ENCODE assay signal across 25 cellular contexts in genomic region chr13:60028021-60028420, GRCh38.
"Had no signal": no experiment of that assay in that cellular context is flagged by ENCODE, and none has a peak within 500 bp of the region (broad histone marks: within the 10 kb centered on the region; RNA-seq: fewer than 3 reads in every experiment).

No MANE protein-coding gene starts in this region.

- H3K27ac Mint-ChIP-seq: activated CD4-positive, alpha-beta T cell treated with anti-CD3 and anti-CD28 coated beads, Interleukin-2, amount 10 ng/mL, durations not matched to agents 7 days and 5 days; activated naive CD4-positive, alpha-beta T cell treated with anti-CD3 and anti-CD28 coated beads, Interleukin-2, amount 10 ng/mL, durations not matched to agents 7 days and 5 days; activated naive CD8-positive, alpha-beta T cell treated with anti-CD3 and anti-CD28 coated beads, Interleukin-2, amount 50 U/mL, for 24 hours; brain; endodermal cell; nephron had no signal

- H3K9me3 Mint-ChIP-seq: endodermal cell had no signal

- H3K4me1 Mint-ChIP-seq: activated CD4-positive, alpha-beta T cell treated with anti-CD3 and anti-CD28 coated beads, Interleukin-2, amount 10 ng/mL, durations not matched to agents 7 days and 5 days; activated naive CD8-positive, alpha-beta T cell treated with anti-CD3 and anti-CD28 coated beads, Interleukin-2, amount 50 U/mL, for 24 hours; brain; central memory CD8-positive, alpha-beta T cell; nephron had no signal

- DNase-seq: activated CD4-positive, alpha-beta T cell treated with anti-CD3 and anti-CD28 coated beads, Interleukin-2, amount 10 ng/mL, durations not matched to agents 7 days and 5 days; activated CD8-positive, alpha-beta memory T cell treated with anti-CD3 and anti-CD28 coated beads, Interleukin-2, amount 50 U/mL, for 4 hours; activated effector memory CD4-positive, alpha-beta T cell treated with Interleukin-2 at 50 U/mL for 16 hours; activated naive CD4-positive, alpha-beta T cell treated with anti-CD3 and anti-CD28 coated beads, Interleukin-2, amount 10 ng/mL, durations not matched to agents 7 days and 5 days; activated naive CD8-positive, alpha-beta T cell treated with anti-CD3 and anti-CD28 coated beads, Interleukin-2, amount 50 U/mL, for 24 hours; activated T-cell treated with anti-CD3 and anti-CD28 coated beads, Interleukin-2, amount 50 U/mL, for 4 hours; anterior cingulate cortex; colonic mucosa; endodermal cell; foreskin fibroblast; glutamatergic neuron; hippocampal formation; islet precursor cell; left colon; midbrain; occipital lobe; retina; stimulated activated CD4-positive, alpha-beta T cell treated with anti-CD3 and anti-CD28 coated beads, Interleukin-2, amount 100 ng/mL, for 24 hours; stimulated activated naive CD8-positive, alpha-beta T cell treated with anti-CD3 and anti-CD28 coated beads, Interleukin-15, Interleukin-2, amounts not matched to agents 100 U/mL and 50 U/mL, for 24 hours; substantia nigra; T-helper 9 cell; uterus had no signal

- H3K27me3 Mint-ChIP-seq: activated CD4-positive, alpha-beta T cell treated with anti-CD3 and anti-CD28 coated beads, Interleukin-2, amount 10 ng/mL, durations not matched to agents 7 days and 5 days; activated naive CD4-positive, alpha-beta T cell treated with anti-CD3 and anti-CD28 coated beads, Interleukin-2, amount 10 ng/mL, durations not matched to agents 7 days and 5 days; brain; central memory CD8-positive, alpha-beta T cell had no signal

- H3K4me3 Mint-ChIP-seq: activated CD4-positive, alpha-beta T cell treated with anti-CD3 and anti-CD28 coated beads, Interleukin-2, amount 10 ng/mL, durations not matched to agents 7 days and 5 days; activated naive CD4-positive, alpha-beta T cell treated with anti-CD3 and anti-CD28 coated beads, Interleukin-2, amount 10 ng/mL, durations not matched to agents 7 days and 5 days; activated naive CD8-positive, alpha-beta T cell treated with anti-CD3 and anti-CD28 coated beads, Interleukin-2, amount 50 U/mL, for 24 hours; activated T-cell treated with anti-CD3 and anti-CD28 coated beads, Interleukin-2, amount 50 U/mL, for 4 hours; brain; central memory CD8-positive, alpha-beta T cell; endodermal cell; nephron had no signal

- ATAC-seq: activated naive CD8-positive, alpha-beta T cell treated with anti-CD3 and anti-CD28 coated beads, Interleukin-2, amount 50 U/mL, for 24 hours; activated T-cell treated with anti-CD3 and anti-CD28 coated beads, Interleukin-2, amount 50 U/mL, for 4 hours; left colon; stimulated activated naive CD8-positive, alpha-beta T cell treated with anti-CD3 and anti-CD28 coated beads, Interleukin-15, Interleukin-2, amounts not matched to agents 100 U/mL and 50 U/mL, for 24 hours had no signal
